1 cellular context compared by ENCODE assay signal in genomic region chr3:45776611-45777010, GRCh38.
TF ChIP-seq lines count a peak whose summit lies in the region.

No MANE protein-coding gene starts in this region.

TF ChIP-seq in HepG2, 621 proteins besides CTCF, POLR2A, EP300 and RAD21 (continued from another document):
- TF ChIP-seq GMEB1 (CRISPR knock-in tag; IDR thresholded peaks at IDR 0.05; ENCODE audit: borderline replicate concordance) (no peak), FOXJ3 (CRISPR knock-in tag; IDR thresholded peaks at IDR 0.05; ENCODE audit: borderline replicate concordance) (no peak)
